In the genomic region with DNA sequence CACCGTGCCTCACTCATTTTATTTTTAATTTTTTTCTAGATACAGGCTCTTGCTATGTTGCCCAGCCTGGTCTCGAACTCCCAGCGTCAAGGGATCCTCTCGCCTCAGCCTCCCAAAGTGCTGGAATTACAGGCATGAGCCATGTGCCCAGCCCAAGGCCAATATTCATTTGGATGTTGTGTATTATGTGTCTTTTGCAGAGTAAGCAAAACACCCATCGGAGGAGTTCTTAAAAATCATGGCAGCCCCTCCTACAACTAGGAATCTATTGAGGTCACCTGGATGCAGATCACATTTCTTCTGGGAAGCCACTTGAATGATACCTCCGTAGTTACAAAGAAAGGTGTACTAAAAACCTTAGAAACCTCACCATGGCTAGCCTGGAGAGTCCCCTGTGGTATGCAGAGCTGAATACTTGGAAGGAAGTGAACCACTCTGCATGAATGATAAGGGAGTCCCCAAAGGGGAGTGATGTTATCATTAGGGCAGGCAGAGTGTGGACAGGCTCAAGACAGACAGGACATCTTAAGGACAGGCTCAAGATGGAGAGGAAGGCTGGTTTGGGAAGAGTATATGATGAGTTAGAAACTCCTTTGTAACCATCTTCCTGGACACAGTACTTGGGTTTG, we compare ENCODE assay signal across 16 cellular contexts.
DNase-seq lines count a peak whose midpoint lies in the region; ATAC-seq, FAIRE-seq and TF ChIP-seq lines count a peak whose summit lies in the region.
"Had no signal": no experiment of that assay in that cellular context is flagged by ENCODE, and none has a peak within 500 bp of the region (broad histone marks: within the 10 kb centered on the region; RNA-seq: fewer than 3 reads in every experiment).

No MANE protein-coding gene starts in this region.

- H3K18ac ChIP-seq in IMR-90 (ENCODE audit: low read depth, low read length) = no peak overlapping the region

- no peak overlapping the region for H3K4me2 ChIP-seq in IMR-90 (ENCODE audit: low read depth, low read length)

- POLR2A ChIA-PET in activated CD8-positive, alpha-beta T cell treated with anti-CD3 and anti-CD28 coated beads for 36 hours (lab: Charles Lee) = no interaction called here
- POLR2A ChIA-PET in activated CD8-positive, alpha-beta T cell treated with anti-CD3 and anti-CD28 coated beads, Interleukin-2, amount 10 ng/mL, durations not matched to agents 7 days and 5 days (lab: Charles Lee) = no interaction called here
- POLR2A ChIA-PET in IMR-90 (lab: Charles Lee; ENCODE audit: unreplicated experiment) = no interaction called here

- FAIRE-seq in GM12892 (lab: Jason Lieb, UNC) = no peak

- H3K27me3 ChIP-seq in IMR-90 (ENCODE audit: control insufficient read depth, insufficient read depth, low read length) = no peaks in the 10 kb centered on the region
- H3K27me3 ChIP-seq: foreskin keratinocyte, left lung, SJCRH30 had no signal

- H2AK9ac ChIP-seq in IMR-90 (replicated peaks; ENCODE audit: low read depth, low read length, poor library complexity) = no peak overlapping the region

- no peak overlapping the region for H3K14ac ChIP-seq in IMR-90 (replicated peaks; ENCODE audit: low read depth, low read length)

- no peak overlapping the region for H3K4ac ChIP-seq in IMR-90 (ENCODE audit: low read depth, low read length)

- H3K9me1 ChIP-seq in IMR-90 (ENCODE audit: insufficient read depth, low read length) = peaks cover 10% of the 10 kb centered on the region

- no peak overlapping the region for H3K27ac ChIP-seq in IMR-90 (ENCODE audit: insufficient read depth, low read length)
- H3K27ac ChIP-seq: foreskin keratinocyte, left lung, SJCRH30 had no signal

- H3K4me1 Mint-ChIP-seq in activated CD8-positive, alpha-beta T cell treated with anti-CD3 and anti-CD28 coated beads for 36 hours (ENCODE audit: low read depth) = peaks cover 7% of the 10 kb centered on the region
- peaks cover 5% of the 10 kb centered on the region for H3K4me1 Mint-ChIP-seq in activated CD8-positive, alpha-beta T cell treated with anti-CD3 and anti-CD28 coated beads, Interleukin-2, amount 10 ng/mL, durations not matched to agents 7 days and 5 days (ENCODE audit: low read depth)
- peaks cover 17% of the 10 kb centered on the region for H3K4me1 Mint-ChIP-seq in stimulated activated naive CD8-positive, alpha-beta T cell treated with anti-CD3 and anti-CD28 coated beads, Interleukin-15, Interleukin-2, amounts not matched to agents 100 ng/mL and 50 ng/mL, for 24 hours (ENCODE audit: low read depth)

- CTCF ChIA-PET in activated CD8-positive, alpha-beta T cell treated with anti-CD3 and anti-CD28 coated beads for 36 hours (lab: Charles Lee) = interaction anchor here (1.0 to 1.5 kb wide), 5 partner anchors 8 to 730 kb away, joined by 3 to 4 read pairs (median 4); no protein-coding TSS in a partner anchor
- CTCF ChIA-PET in activated CD8-positive, alpha-beta T cell treated with anti-CD3 and anti-CD28 coated beads, Interleukin-2, amount 10 ng/mL, durations not matched to agents 7 days and 5 days (lab: Charles Lee) = interaction anchor here (1.2 to 2.0 kb wide), 4 partner anchors 9 to 716 kb away, joined by 4 to 11 read pairs (median 5); no protein-coding TSS in a partner anchor
- CTCF ChIA-PET in IMR-90 (lab: Yijun Ruan, JAX) = no interaction called here

- dilution Hi-C loops in IMR-90 (cut with HindIII; ENCODE audit: low sequenced_read_pairs, unreplicated experiment) = no loop called here

- no peaks in the 10 kb centered on the region for H3K9me3 Mint-ChIP-seq in activated CD8-positive, alpha-beta T cell treated with anti-CD3 and anti-CD28 coated beads for 36 hours
- no peaks in the 10 kb centered on the region for H3K9me3 Mint-ChIP-seq in activated CD8-positive, alpha-beta T cell treated with anti-CD3 and anti-CD28 coated beads, Interleukin-2, amount 10 ng/mL, durations not matched to agents 7 days and 5 days (ENCODE audit: insufficient read depth)
- H3K9me3 Mint-ChIP-seq in stimulated activated naive CD8-positive, alpha-beta T cell treated with anti-CD3 and anti-CD28 coated beads, Interleukin-15, Interleukin-2, amounts not matched to agents 100 ng/mL and 50 ng/mL, for 24 hours = no peaks in the 10 kb centered on the region

- H4K91ac ChIP-seq in IMR-90 (ENCODE audit: insufficient read depth, low read depth, low read length) = no peak overlapping the region

- H4K5ac ChIP-seq in IMR-90 (ENCODE audit: low read depth, low read length) = no peak overlapping the region

- intact Hi-C loops in activated CD8-positive, alpha-beta T cell treated with anti-CD3 and anti-CD28 coated beads for 36 hours (cut with micrococcal nuclease) = loop anchor here (10.0 kb wide), 1 partner anchor 721 kb away; a partner anchor contains a TSS
- intact Hi-C loops in IMR-90 (cut with micrococcal nuclease) = no loop called here

- no peak for TF ChIP-seq RAD21 in IMR-90 (IDR thresholded peaks at IDR 0.05; ENCODE audit: low read length)

- H4K20me1 ChIP-seq in IMR-90 (ENCODE audit: insufficient read depth, low read length) = peaks cover 7% of the 10 kb centered on the region; the same call in 1 of the 2 replicates

- H3K4me3 Mint-ChIP-seq in activated CD8-positive, alpha-beta T cell treated with anti-CD3 and anti-CD28 coated beads for 36 hours = no peak overlapping the region
- no peak overlapping the region for H3K4me3 Mint-ChIP-seq in activated CD8-positive, alpha-beta T cell treated with anti-CD3 and anti-CD28 coated beads, Interleukin-2, amount 10 ng/mL, durations not matched to agents 7 days and 5 days
- H3K4me3 Mint-ChIP-seq in stimulated activated naive CD8-positive, alpha-beta T cell treated with anti-CD3 and anti-CD28 coated beads, Interleukin-15, Interleukin-2, amounts not matched to agents 100 ng/mL and 50 ng/mL, for 24 hours = no peak overlapping the region
- H3K4me3 Mint-ChIP-seq: CD4-positive, CD25-positive, alpha-beta regulatory T cell had no signal

- BruUV-seq in IMR-90 (replicated peaks; lab: Mats Ljungman, UMichigan) = no TSS peak

- H3K36me3 ChIP-seq in IMR-90 (ENCODE audit: control insufficient read depth, insufficient read depth, low read length) = no peaks in the 10 kb centered on the region
- H3K36me3 ChIP-seq: left lung, SJCRH30 had no signal

- H3K27ac Mint-ChIP-seq in activated CD8-positive, alpha-beta T cell treated with anti-CD3 and anti-CD28 coated beads for 36 hours = no peak overlapping the region
- no peak overlapping the region for H3K27ac Mint-ChIP-seq in activated CD8-positive, alpha-beta T cell treated with anti-CD3 and anti-CD28 coated beads, Interleukin-2, amount 10 ng/mL, durations not matched to agents 7 days and 5 days
- peak overlapping the region; percentile 54 for H3K27ac Mint-ChIP-seq in stimulated activated naive CD8-positive, alpha-beta T cell treated with anti-CD3 and anti-CD28 coated beads, Interleukin-15, Interleukin-2, amounts not matched to agents 100 ng/mL and 50 ng/mL, for 24 hours
- H3K27ac Mint-ChIP-seq: CD4-positive, CD25-positive, alpha-beta regulatory T cell had no signal

- H3K23ac ChIP-seq in IMR-90 (ENCODE audit: low read depth, low read length) = no peak overlapping the region

- H2AK5ac ChIP-seq in IMR-90 (ENCODE audit: low read depth, low read length) = no peak overlapping the region

- 100% methylated on average over 1 of the region's 6 CpGs; no CpG with 5 or more reads in 1 of the 2 experiments for WGBS in IMR-90 (ENCODE audit: extremely low coverage in 2 of 2, insufficient read length in 1 of 2), 2 experiments

- no peak overlapping the region for H2BK120ac ChIP-seq in IMR-90 (ENCODE audit: low read depth, low read length)

- peak; percentile 34 for DNase-seq in activated CD8-positive, alpha-beta T cell treated with anti-CD3 and anti-CD28 coated beads for 36 hours
- DNase-seq in activated CD8-positive, alpha-beta T cell treated with anti-CD3 and anti-CD28 coated beads, Interleukin-2, amount 10 ng/mL, durations not matched to agents 7 days and 5 days = no peak
- DNase-seq in IMR-90 (no peak), superior temporal gyrus (ENCODE audit: extremely low spot score) (no peak), GM12892 (ENCODE audit: insufficient read length) (no peak)
- DNase-seq in stimulated activated CD4-positive, alpha-beta T cell treated with anti-CD3 and anti-CD28 coated beads, Interleukin-4, amount 100 ng/mL, for 4 hours = no peak
- DNase-seq: foreskin keratinocyte; left lung; NCI-H1105; NCI-H2227 treated with DMSO at 0.1 percent for 48 hours; NK-92 treated with Interleukin-12 subunit alpha and Interleukin-12 subunit beta, amount 100 ng/mL, for 24 hours; SJCRH30; T1000 had no signal

- H3K4me1 ChIP-seq in IMR-90 (ENCODE audit: control insufficient read depth, insufficient read depth, low read length) = peaks cover 11% of the 10 kb centered on the region
- H3K4me1 ChIP-seq: foreskin keratinocyte had no signal

- in situ Hi-C loops in IMR-90 (cut with MboI; ENCODE audit: low sequenced_read_pairs) = no loop called here

- H2AFZ ChIP-seq in IMR-90 (replicated peaks; ENCODE audit: low read length, poor library complexity) = no peak overlapping the region

- no peak overlapping the region for H2BK15ac ChIP-seq in IMR-90 (ENCODE audit: low read depth, low read length)

- TF ChIP-seq POLR2A in IMR-90 (IDR thresholded peaks at IDR 0.05; ENCODE audit: low read depth, low read length) (no peak), GM12892 (IDR thresholded peaks at IDR 0.05; ENCODE audit: low read depth, low read length) (no peak)

- TF ChIP-seq CTCF in activated CD8-positive, alpha-beta T cell treated with anti-CD3 and anti-CD28 coated beads for 36 hours (IDR thresholded peaks at IDR 0.05) = no peak
- no peak for TF ChIP-seq CTCF in IMR-90 (conservative IDR thresholded peaks at IDR 0.05; ENCODE audit: low read depth, low read length)

- H3K9me3 ChIP-seq in IMR-90 (ENCODE audit: control insufficient read depth, insufficient read depth, low read length) = no peaks in the 10 kb centered on the region
- H3K9me3 ChIP-seq: left lung, SJCRH30 had no signal

- ATAC-seq in activated CD8-positive, alpha-beta T cell treated with anti-CD3 and anti-CD28 coated beads for 36 hours = peak; percentile 64
- ATAC-seq in activated CD8-positive, alpha-beta T cell treated with anti-CD3 and anti-CD28 coated beads, Interleukin-2, amount 10 ng/mL, durations not matched to agents 7 days and 5 days = no peak
- ATAC-seq in GM21786 (IDR thresholded peaks at IDR 0.05; ENCODE audit: unreplicated experiment) (peak; percentile 55), IMR-90 (ENCODE audit: low read depth) (no peak)
- ATAC-seq: foreskin keratinocyte, left lung had no signal

- H2BK20ac ChIP-seq in IMR-90 (ENCODE audit: low read depth, low read length) = no peak overlapping the region

- H3K36me3 Mint-ChIP-seq in activated CD8-positive, alpha-beta T cell treated with anti-CD3 and anti-CD28 coated beads for 36 hours (ENCODE audit: low read depth) = no peaks in the 10 kb centered on the region
- no peaks in the 10 kb centered on the region for H3K36me3 Mint-ChIP-seq in activated CD8-positive, alpha-beta T cell treated with anti-CD3 and anti-CD28 coated beads, Interleukin-2, amount 10 ng/mL, durations not matched to agents 7 days and 5 days (ENCODE audit: low read depth)
- H3K36me3 Mint-ChIP-seq in stimulated activated naive CD8-positive, alpha-beta T cell treated with anti-CD3 and anti-CD28 coated beads, Interleukin-15, Interleukin-2, amounts not matched to agents 100 ng/mL and 50 ng/mL, for 24 hours (ENCODE audit: low read depth) = no peaks in the 10 kb centered on the region

- H2BK5ac ChIP-seq in IMR-90 (ENCODE audit: low read depth, low read length, poor library complexity, severe bottlenecking) = no peak overlapping the region

- H3K56ac ChIP-seq in IMR-90 (ENCODE audit: extremely low read depth, insufficient read depth, low read length) = no peak overlapping the region

- H3K27me3 Mint-ChIP-seq in activated CD8-positive, alpha-beta T cell treated with anti-CD3 and anti-CD28 coated beads for 36 hours = no peaks in the 10 kb centered on the region
- H3K27me3 Mint-ChIP-seq in activated CD8-positive, alpha-beta T cell treated with anti-CD3 and anti-CD28 coated beads, Interleukin-2, amount 10 ng/mL, durations not matched to agents 7 days and 5 days (ENCODE audit: low read depth) = peaks cover 5% of the 10 kb centered on the region
- no peaks in the 10 kb centered on the region for H3K27me3 Mint-ChIP-seq in stimulated activated naive CD8-positive, alpha-beta T cell treated with anti-CD3 and anti-CD28 coated beads, Interleukin-15, Interleukin-2, amounts not matched to agents 100 ng/mL and 50 ng/mL, for 24 hours
- H3K27me3 Mint-ChIP-seq: CD4-positive, CD25-positive, alpha-beta regulatory T cell had no signal

- peaks cover 14 to 22% of the 10 kb centered on the region in 2 experiments; a peak in 3 of 4 replicates for H3K79me1 ChIP-seq in IMR-90 (ENCODE audit: low read depth in 1 of 2, low read length in 2 of 2)

- no peak overlapping the region for H4K8ac ChIP-seq in IMR-90 (ENCODE audit: low read depth in 2 of 2, low read length in 2 of 2)

- H3K4me3 ChIP-seq in IMR-90 (ENCODE audit: insufficient read depth, low read depth, low read length) = no peak overlapping the region
- H3K4me3 ChIP-seq: left lung, SJCRH30 had no signal

- H3K9ac ChIP-seq in IMR-90 (ENCODE audit: low read depth, low read length) = no peak overlapping the region

Comparison
In these comparisons a context has a peak if more than half of its experiments do, and no peak if none do; other contexts are left out.
1. ATAC-seq: peak in activated CD8-positive, alpha-beta T cell treated with anti-CD3 and anti-CD28 coated beads for 36 hours (single experiment) and GM21786 (single experiment); none in activated CD8-positive, alpha-beta T cell treated with anti-CD3 and anti-CD28 coated beads, Interleukin-2, amount 10 ng/mL, durations not matched to agents 7 days and 5 days (single experiment) and IMR-90 (single experiment).